In the genomic region with DNA sequence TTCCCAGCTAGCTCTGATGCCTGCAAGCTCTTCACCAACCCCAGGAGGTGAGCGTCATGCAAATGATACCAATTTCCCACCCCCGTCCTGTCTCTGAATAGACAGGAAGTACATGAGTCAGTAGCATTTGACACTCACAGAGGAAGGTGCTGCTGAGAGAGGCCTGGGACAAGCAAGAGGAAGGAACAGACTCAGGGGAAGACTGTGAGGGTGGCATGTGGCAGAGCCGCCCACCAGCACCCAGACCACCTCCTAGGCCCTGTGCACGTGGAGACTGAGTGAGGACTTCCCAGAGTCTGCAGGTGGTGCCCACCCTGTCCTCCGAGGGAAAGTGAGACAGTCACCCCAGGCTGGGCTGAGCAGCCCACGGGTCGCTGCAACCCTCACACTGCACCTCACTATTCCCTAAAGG, we compare ENCODE assay signal across 8 cellular contexts.
DNase-seq lines count a peak whose midpoint lies in the region; ATAC-seq, FAIRE-seq and TF ChIP-seq lines count a peak whose summit lies in the region.

No MANE protein-coding gene starts in this region.

- H3K36me3 Mint-ChIP-seq in activated B cell treated with CpG ODN at 0.5 μM for 24 hours (ENCODE audit: low read depth), result no peaks in the 10 kb centered on the region

- peak overlapping the region; percentile 54 for H3K27ac Mint-ChIP-seq in activated B cell treated with CpG ODN at 0.5 μM for 24 hours

- H2AFZ ChIP-seq in endothelial cell of umbilical vein (ENCODE audit: low read depth, low read length), result no peak overlapping the region

- no peak for TF ChIP-seq POLR2A in endothelial cell of umbilical vein (IDR thresholded peaks at IDR 0.05; ENCODE audit: low read depth, low read length)

- no peak overlapping the region for H3K27ac ChIP-seq in endothelial cell of umbilical vein (ENCODE audit: insufficient read depth, low read depth, low read length)
- no peak overlapping the region for H3K27ac ChIP-seq in right atrium auricular region

- H3K4me3 Mint-ChIP-seq in activated B cell treated with CpG ODN at 0.5 μM for 24 hours, result peak overlapping the region; percentile 48

- H3K9me3 ChIP-seq in endothelial cell of umbilical vein (replicated peaks; ENCODE audit: control insufficient read depth, insufficient read depth, low read length) (no peaks in the 10 kb centered on the region), right atrium auricular region (peaks cover 0 to 7% of the 10 kb centered on the region in 2 donors)

- no peak overlapping the region for H3K4me3 ChIP-seq in endothelial cell of umbilical vein (replicated peaks in 1 of 3; ENCODE audit: insufficient read depth in 1 of 3, low read depth in 1 of 3, low read length in 3 of 3)
- H3K4me3 ChIP-seq in right atrium auricular region, result no peak overlapping the region

- no peaks in the 10 kb centered on the region for H3K79me2 ChIP-seq in endothelial cell of umbilical vein (ENCODE audit: control insufficient read depth, insufficient read depth, low read length)

- H3K4me1 Mint-ChIP-seq in activated B cell treated with CpG ODN at 0.5 μM for 24 hours, result peaks cover 20% of the 10 kb centered on the region

- peaks cover 8% of the 10 kb centered on the region for H3K4me1 ChIP-seq in endothelial cell of umbilical vein (ENCODE audit: control insufficient read depth, extremely low read depth, insufficient read depth, low read length)
- H3K4me1 ChIP-seq in right atrium auricular region, result no peaks in the 10 kb centered on the region

- H3K27me3 Mint-ChIP-seq in activated B cell treated with CpG ODN at 0.5 μM for 24 hours, result no peaks in the 10 kb centered on the region

- POLR2A ChIA-PET in activated B cell treated with CpG ODN at 0.5 μM for 24 hours (lab: Charles Lee) (interaction anchor here (1.4 kb wide), 1 partner anchor 200 kb away, joined by 5 read pairs; a partner anchor contains a TSS), endothelial cell of umbilical vein (lab: Charles Lee) (no interaction called here)

- peak; percentile 95 for FAIRE-seq in endothelial cell of umbilical vein (lab: Jason Lieb, UNC)

- H3K36me3 ChIP-seq in endothelial cell of umbilical vein (ENCODE audit: control insufficient read depth in 2 of 2, extremely low read depth in 1 of 2, insufficient read depth in 2 of 2, low read length in 2 of 2) (no peaks in the 10 kb centered on the region), right atrium auricular region (no peaks in the 10 kb centered on the region)

- peaks cover 8% of the 10 kb centered on the region for H3K9me3 Mint-ChIP-seq in activated B cell treated with CpG ODN at 0.5 μM for 24 hours

- no peaks in the 10 kb centered on the region for H4K20me1 ChIP-seq in endothelial cell of umbilical vein (replicated peaks; ENCODE audit: control insufficient read depth, extremely low read depth, insufficient read depth, low read length)

- ATAC-seq in GM19467 (IDR thresholded peaks at IDR 0.05; ENCODE audit: unreplicated experiment), result peak; percentile 93
- ATAC-seq in HG03520 (IDR thresholded peaks at IDR 0.05; ENCODE audit: unreplicated experiment), result peak; percentile 97
- peak; percentile 87 for ATAC-seq in activated B cell treated with CpG ODN at 0.5 μM for 24 hours (ENCODE audit: low read depth)

- H3K4me2 ChIP-seq in endothelial cell of umbilical vein (ENCODE audit: insufficient read depth, low read length), result no peak overlapping the region

- dilution Hi-C loops in endothelial cell of umbilical vein (cut with MboI; ENCODE audit: extremely low pct_ligation_motif_present, low sequenced_read_pairs), result no loop called here

- no peak overlapping the region for H3K9ac ChIP-seq in endothelial cell of umbilical vein (replicated peaks; ENCODE audit: extremely low read depth, insufficient read depth, low read length)

- CTCF ChIA-PET in activated B cell treated with CpG ODN at 0.5 μM for 24 hours (lab: Charles Lee), result no interaction called here
- CTCF ChIA-PET in endothelial cell of umbilical vein (lab: Charles Lee), result no interaction called here

- TF ChIP-seq CTCF in activated B cell treated with CpG ODN at 0.5 μM for 24 hours (IDR thresholded peaks at IDR 0.05) (no peak), endothelial cell of umbilical vein (IDR thresholded peaks at IDR 0.05; ENCODE audit: extremely low read depth in 1 of 2, insufficient read depth in 1 of 2, low read depth in 1 of 2, low read length in 2 of 2) (no peak), right atrium auricular region (IDR thresholded peaks at IDR 0.05) (no peak)

- H3K27me3 ChIP-seq in endothelial cell of umbilical vein (ENCODE audit: control insufficient read depth in 2 of 2, insufficient read depth in 2 of 2, low read length in 2 of 2) (no peaks in the 10 kb centered on the region), right atrium auricular region (no peaks in the 10 kb centered on the region)

- H3K9me1 ChIP-seq in endothelial cell of umbilical vein (replicated peaks; ENCODE audit: control insufficient read depth, extremely low read depth, insufficient read depth, low read length), result no peaks in the 10 kb centered on the region

- no TSS peak for BruUV-seq in endothelial cell of umbilical vein (replicated peaks; lab: Mats Ljungman, UMichigan)

- intact Hi-C loops in activated B cell treated with CpG ODN at 0.5 μM for 24 hours (cut with micrococcal nuclease), result loop anchor here (2.0 to 5.0 kb wide), 2 partner anchors 199 to 316 kb away; a partner anchor contains a TSS
- intact Hi-C loops in endothelial cell of umbilical vein (cut with micrococcal nuclease), result no loop called here

- peak; percentile 77 for DNase-seq in DMS53 treated with DMSO at 0.1 percent for 48 hours (lab: John Stamatoyannopoulos, UW; ENCODE audit: unreplicated experiment)
- DNase-seq in activated B cell treated with CpG ODN at 0.5 μM for 24 hours, result peak; percentile 36
- peak; percentile 12 for DNase-seq in endothelial cell of umbilical vein (ENCODE audit: low read depth, low spot score)
- peak; percentile 36 to 52 (median 42) for DNase-seq in stimulated activated CD4-positive, alpha-beta T cell treated with anti-CD3 and anti-CD28 coated beads, TNF-alpha, amount 100 ng/mL, for 24 hours (ENCODE audit: low read depth in 3 of 3)
- DNase-seq in NCI-H82 (lab: John Stamatoyannopoulos, UW), result no peak
- no peak for DNase-seq in right atrium auricular region (ENCODE audit: low spot score)

TF ChIP-seq in endothelial cell of umbilical vein, 7 proteins besides CTCF, POLR2A, EP300 and RAD21:
- TF ChIP-seq, protein P1, sequence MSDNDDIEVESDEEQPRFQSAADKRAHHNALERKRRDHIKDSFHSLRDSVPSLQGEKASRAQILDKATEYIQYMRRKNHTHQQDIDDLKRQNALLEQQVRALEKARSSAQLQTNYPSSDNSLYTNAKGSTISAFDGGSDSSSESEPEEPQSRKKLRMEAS (IDR thresholded peaks at IDR 0.05; ENCODE audit: insufficient read depth, insufficient read length), result no peak
- TF ChIP-seq JUN (IDR thresholded peaks at IDR 0.05; ENCODE audit: borderline replicate concordance, insufficient read depth, insufficient read length, low read depth), result no peak
- peak; percentile 36 for TF ChIP-seq FOS (IDR thresholded peaks at IDR 0.05; ENCODE audit: borderline replicate concordance, insufficient read depth, low read length)
- TF ChIP-seq EZH2 (IDR thresholded peaks at IDR 0.05; ENCODE audit: borderline replicate concordance, low read depth, low read length, severe bottlenecking), result no peak
- TF ChIP-seq MYC (IDR thresholded peaks at IDR 0.05; ENCODE audit: low read depth, low read length), result no peak
- no peak for TF ChIP-seq GATA2 (IDR thresholded peaks at IDR 0.05; ENCODE audit: insufficient read depth, insufficient read length, low read depth, low read length)
- TF ChIP-seq POLR2AphosphoS5 (IDR thresholded peaks at IDR 0.05; ENCODE audit: insufficient read depth, low read depth, low read length), result no peak

Comparison
In these comparisons a context has a peak if more than half of its experiments do, and no peak if none do; other contexts are left out.
1. DNase-seq: peak in DMS53 treated with DMSO at 0.1 percent for 48 hours (single experiment), activated B cell treated with CpG ODN at 0.5 μM for 24 hours (single experiment), endothelial cell of umbilical vein (single experiment) and stimulated activated CD4-positive, alpha-beta T cell treated with anti-CD3 and anti-CD28 coated beads, TNF-alpha, amount 100 ng/mL, for 24 hours (3 of 3); none in NCI-H82 (single experiment) and right atrium auricular region (single experiment).
2. Peak in every context shown above with its lines, with median percentiles within 50 percentile points of each other: ATAC-seq.